Comparison of ENCODE assay signal across 14 cellular contexts in genomic region chr6:133854167-133854632, GRCh38. TPM values are rescaled to one million over a fixed set of nuclear protein-coding genes. Genes with fewer than 3 reads are reported as not detected.
DNase-seq lines count a peak whose midpoint lies in the region; ATAC-seq, FAIRE-seq and TF ChIP-seq lines count a peak whose summit lies in the region.
"Had no signal": no experiment of that assay in that cellular context is flagged by ENCODE, and none has a peak within 500 bp of the region (broad histone marks: within the 10 kb centered on the region; RNA-seq: fewer than 3 reads in every experiment).

No MANE protein-coding gene starts in this region.

- H3K4me3 ChIP-seq in AG04449 (ENCODE audit: low read depth, low read length) (peak overlapping the region; percentile 42), H7 (ENCODE audit: insufficient read depth, low read depth, low read length) (peak overlapping the region; percentile 64), H1 (ENCODE audit: extremely low read depth in 1 of 4, insufficient read depth in 2 of 4, low read depth in 3 of 4, low read length in 4 of 4) (peak overlapping the region; percentile 62 to 71 (median 65)), mesodermal cell (ENCODE audit: extremely low read depth, insufficient read depth, low read length, poor library complexity, severe bottlenecking) (peak overlapping the region; percentile 17), stomach (peak overlapping the region in 1 of 4 donors; percentile 11)
- H3K4me3 ChIP-seq: BLaER1 treated with 17β-estradiol and CSF1 and Interleukin-3, amounts not matched to agents 10 nM and 100 nM had no signal

- POLR2A ChIA-PET in AG04449 (lab: Yijun Ruan, JAX), result no interaction called here
- POLR2A ChIA-PET in H1 (lab: Charles Lee; ENCODE audit: partially characterized antibody), result interaction anchor here (0.9 to 1.7 kb wide), 3 partner anchors 35 to 41 kb away, joined by 3 to 5 read pairs (median 5); partner anchors contain the start of gene TCF21

- no peak overlapping the region for H4K5ac ChIP-seq in H1 (ENCODE audit: insufficient read length, low read depth, low read length)

- peak overlapping the region; percentile 74 for H2AFZ ChIP-seq in H1 (ENCODE audit: low read length)

- no peak overlapping the region for H2BK120ac ChIP-seq in H1 (replicated peaks; ENCODE audit: low read depth, low read length)

- H3K36me3 ChIP-seq in H7 (replicated peaks; ENCODE audit: control insufficient read depth, insufficient read depth, low read length) (no peaks in the 10 kb centered on the region), H1 (ENCODE audit: control insufficient read depth in 2 of 4, insufficient read depth in 4 of 4, low read length in 3 of 4) (no peaks in the 10 kb centered on the region), mesodermal cell (ENCODE audit: control insufficient read depth, insufficient read depth, low read length) (no peaks in the 10 kb centered on the region), stomach (no peaks in the 10 kb centered on the region)

- peaks cover 2% of the 10 kb centered on the region for H3K9me3 Mint-ChIP-seq in Calu3 (ENCODE audit: low read depth, unreplicated experiment)

- CTCF ChIA-PET in AG04449 (lab: Yijun Ruan, JAX) (interaction anchor here (0.7 to 1.5 kb wide), 6 partner anchors 15 to 285 kb away, joined by 3 to 8 read pairs (median 3); no protein-coding TSS in a partner anchor), H1 (lab: Charles Lee; ENCODE audit: partially characterized antibody) (interaction anchor here (0.8 to 3.2 kb wide), 11 partner anchors 13 to 286 kb away, joined by 3 to 11 read pairs (median 5); no protein-coding TSS in a partner anchor), Calu3 (lab: Charles Lee) (no interaction called here)

- no peaks in the 10 kb centered on the region for H3K9me3 ChIP-seq in H1 (ENCODE audit: insufficient read depth in 2 of 2, low read depth in 1 of 2, low read length in 1 of 2)
- no peaks in the 10 kb centered on the region for H3K9me3 ChIP-seq in mesodermal cell (ENCODE audit: control insufficient read depth, low read length)
- H3K9me3 ChIP-seq in stomach, result no peaks in the 10 kb centered on the region

- no peak overlapping the region for H3K14ac ChIP-seq in H1 (ENCODE audit: insufficient read length)

- H3K27me3 Mint-ChIP-seq in Calu3 (ENCODE audit: unreplicated experiment), result no peaks in the 10 kb centered on the region

- no peak overlapping the region for H3K23ac ChIP-seq in H1 (ENCODE audit: insufficient read length)

- no peaks in the 10 kb centered on the region for H3K79me2 ChIP-seq in H1 (ENCODE audit: control insufficient read depth in 1 of 2, insufficient read depth in 2 of 2, low read length in 2 of 2)

- no peaks in the 10 kb centered on the region for H3K36me3 Mint-ChIP-seq in Calu3 (ENCODE audit: insufficient read depth, unreplicated experiment)
- H3K36me3 Mint-ChIP-seq: stimulated activated memory B cell treated with anti-CD40 and anti-IgM and Interleukin-4, amounts not matched to agents 10 μg/mL and 1 μg/mL and 100 μg/mL, for 72 hours had no signal

- DNase-seq in AG04449 (ENCODE audit: low read depth, low spot score) (no peak), H7 (peak; percentile 55), H1 (ENCODE audit: low read depth in 1 of 2, low spot score in 2 of 2) (peak in 1 of 2 experiments; percentile 57), mucosa of gallbladder (ENCODE audit: low spot score) (no peak), Calu3 (no peak), stomach (no peak)
- DNase-seq: activated CD4-positive, alpha-beta T cell treated with anti-CD3 and anti-CD28 coated beads for 4 hours; EL; PC-3; stimulated activated CD4-positive, alpha-beta T cell treated with anti-CD3 and anti-CD28 coated beads, Interleukin-2, amount 100 ng/mL, for 48 hours had no signal

- peaks cover 9% of the 10 kb centered on the region for H3K23me2 ChIP-seq in H1 (ENCODE audit: low read depth, low read length)

- H4K20me1 ChIP-seq in H1 (replicated peaks in 1 of 2; ENCODE audit: control insufficient read depth in 1 of 2, insufficient read depth in 2 of 2, low read length in 2 of 2), result no peaks in the 10 kb centered on the region
- H4K20me1 ChIP-seq: BLaER1 treated with 17β-estradiol and CSF1 and Interleukin-3, amounts not matched to agents 10 nM and 100 nM had no signal

- no peaks in the 10 kb centered on the region for H3K79me1 ChIP-seq in H1 (ENCODE audit: low read depth, low read length)

- intact Hi-C loops in Calu3 (cut with micrococcal nuclease; ENCODE audit: unreplicated experiment), result no loop called here
- intact Hi-C loops in stomach (cut with DNase I; ENCODE audit: low total_unique reads), result no loop called here

- 4% methylated on average over 17 of the region's 17 CpGs; no CpG with 5 or more reads in 1 of the 2 experiments for WGBS in H1 (ENCODE audit: extremely low coverage in 1 of 2, insufficient coverage in 1 of 2, insufficient read length in 1 of 2, insufficient replicate concordance in 2 of 2, low coverage in 1 of 2, low lambda C conversion rate in 2 of 2, missing lambda C conversion rate in 1 of 2), 2 experiments
- 2% methylated on average over 10 of the region's 17 CpGs for WGBS in mesodermal cell (ENCODE audit: insufficient coverage in 2 of 2), 2 experiments
- 25 to 36% (median 28%) methylated on average over 17 of the region's 17 CpGs for WGBS in stomach, 5 donors

- H2AK5ac ChIP-seq in H1 (ENCODE audit: low read depth, low read length), result no peak overlapping the region

- no peak overlapping the region for H2BK15ac ChIP-seq in H1 (ENCODE audit: low read length)

- no peak overlapping the region for H2BK20ac ChIP-seq in H1 (ENCODE audit: low read length)

- H3K56ac ChIP-seq in H1 (replicated peaks; ENCODE audit: insufficient read length, low read depth, low read length), result no peak overlapping the region

- H3K4me1 Mint-ChIP-seq in Calu3 (ENCODE audit: low read depth, unreplicated experiment), result no peaks in the 10 kb centered on the region

- no peak overlapping the region for H3K4ac ChIP-seq in H1 (replicated peaks; ENCODE audit: insufficient read length, low read depth, low read length)

- H4K8ac ChIP-seq in H1 (ENCODE audit: extremely low read depth, insufficient read depth, low read length), result no peak overlapping the region

- H2BK5ac ChIP-seq in H1 (ENCODE audit: low read depth, low read length), result no peak overlapping the region

- no peak for TF ChIP-seq POLR2A in H1 (IDR thresholded peaks at IDR 0.05; ENCODE audit: control extremely low read depth in 1 of 2, low read depth in 2 of 2, low read length in 2 of 2)
- no peak for TF ChIP-seq POLR2A in stomach (IDR thresholded peaks at IDR 0.05)

- peak overlapping the region in 3 of 4 experiments; percentile 25 to 34 (median 29); a peak in 3 of 7 replicates for H3K9ac ChIP-seq in H1 (replicated peaks in 1 of 4; ENCODE audit: extremely low read depth in 1 of 4, low read depth in 3 of 4, low read length in 3 of 4)
- H3K9ac ChIP-seq: BLaER1 treated with 17β-estradiol and CSF1 and Interleukin-3, amounts not matched to agents 10 nM and 100 nM had no signal

- peak overlapping the region; percentile 93 to 96 for H3K4me2 ChIP-seq in H1 (ENCODE audit: insufficient read depth in 1 of 2, low read depth in 2 of 2, low read length in 2 of 2)
- H3K4me2 ChIP-seq: BLaER1 treated with 17β-estradiol and CSF1 and Interleukin-3, amounts not matched to agents 10 nM and 100 nM had no signal

- H3K4me1 ChIP-seq in H1 (replicated peaks in 1 of 4; ENCODE audit: control insufficient read depth in 3 of 4, insufficient read depth in 4 of 4, low read length in 3 of 4) (peaks cover 0 to 9% (median 2%) of the 10 kb centered on the region in 4 experiments; a peak in 4 of 7 replicates), mesodermal cell (ENCODE audit: control insufficient read depth, insufficient read depth, low read length, poor library complexity, severe bottlenecking) (no peaks in the 10 kb centered on the region), stomach (peaks cover 0 to 10% (median 7%) of the 10 kb centered on the region in 4 donors)
- H3K4me1 ChIP-seq: BLaER1 treated with 17β-estradiol and CSF1 and Interleukin-3, amounts not matched to agents 10 nM and 100 nM had no signal

- H2BK12ac ChIP-seq in H1 (ENCODE audit: low read depth, low read length), result peak overlapping the region; percentile 72; the same call in 1 of the 2 replicates

- H3K27me3 ChIP-seq in H7 (ENCODE audit: control insufficient read depth, insufficient read depth, low read length) (peaks cover 41% of the 10 kb centered on the region), H1 (replicated peaks in 1 of 4; ENCODE audit: control insufficient read depth in 3 of 4, extremely low read depth in 1 of 4, insufficient read depth in 3 of 4, low read length in 3 of 4) (peaks cover 2 to 34% (median 23%) of the 10 kb centered on the region in 4 experiments), stomach (peaks cover 0 to 55% (median 28%) of the 10 kb centered on the region in 3 donors)

- no peak for TF ChIP-seq EP300 in H1 (IDR thresholded peaks at IDR 0.05; ENCODE audit: borderline replicate concordance in 1 of 2, low read depth in 2 of 2, low read length in 2 of 2)
- TF ChIP-seq EP300 in stomach (IDR thresholded peaks at IDR 0.05), result no peak

- BruUV-seq in Calu3 (replicated peaks; lab: Mats Ljungman, UMichigan), result no TSS peak

- FAIRE-seq in H1 (lab: Jason Lieb, UNC), result peak; percentile 7

- H4K91ac ChIP-seq in H1 (replicated peaks; ENCODE audit: insufficient read length, low read length), result no peak overlapping the region

- H3K27ac Mint-ChIP-seq in Calu3 (ENCODE audit: unreplicated experiment), result no peak overlapping the region
- H3K27ac Mint-ChIP-seq: stimulated activated memory B cell treated with anti-CD40 and anti-IgM and Interleukin-4, amounts not matched to agents 10 μg/mL and 1 μg/mL and 100 μg/mL, for 72 hours had no signal

- ATAC-seq in GM18502 (IDR thresholded peaks at IDR 0.05; ENCODE audit: poor library complexity, unreplicated experiment), result no peak
- ATAC-seq: PC-3 had no signal

- TF ChIP-seq CTCF in AG04449 (IDR thresholded peaks at IDR 0.05; ENCODE audit: insufficient read depth, low read length, missing control alignments), result no peak
- TF ChIP-seq CTCF in H1 (IDR thresholded peaks at IDR 0.05; ENCODE audit: control extremely low read depth in 1 of 3, insufficient read depth in 1 of 3, low read depth in 1 of 3, low read length in 3 of 3), result no peak
- no peak for TF ChIP-seq CTCF in Calu3 (IDR thresholded peaks at IDR 0.05; ENCODE audit: unreplicated experiment)
- no peak for TF ChIP-seq CTCF in stomach (IDR thresholded peaks at IDR 0.05)

- no peak; a peak in 1 of 4 replicates for TF ChIP-seq RAD21 in H1 (IDR thresholded peaks at IDR 0.05 in 1 of 2, conservative IDR thresholded peaks at IDR 0.05 in 1 of 2; ENCODE audit: low read depth in 2 of 2, low read length in 2 of 2)

- no peak overlapping the region for H3K4me3 Mint-ChIP-seq in Calu3 (ENCODE audit: low read depth, unreplicated experiment)
- H3K4me3 Mint-ChIP-seq: stimulated activated memory B cell treated with anti-CD40 and anti-IgM and Interleukin-4, amounts not matched to agents 10 μg/mL and 1 μg/mL and 100 μg/mL, for 72 hours had no signal

- H3K18ac ChIP-seq in H1 (ENCODE audit: extremely low read depth, low read length), result no peak overlapping the region

- no peak overlapping the region for H3K27ac ChIP-seq in H1 (ENCODE audit: low read depth, low read length)
- no peak overlapping the region for H3K27ac ChIP-seq in mesodermal cell (ENCODE audit: low read depth, low read length, severe bottlenecking)
- no peak overlapping the region for H3K27ac ChIP-seq in stomach
- H3K27ac ChIP-seq: BLaER1 treated with 17β-estradiol and CSF1 and Interleukin-3, amounts not matched to agents 10 nM and 100 nM had no signal

RNA-seq across cellular contexts. Expression of gene TCF21, which starts 34.7 kb away (rescaled TPM):
- 0.03 TPM in 1 of 2 replicates, not detected in the other for total RNA-seq in H7 (2014; rRNA removed; shearing (Covaris generic))
- 0.09 TPM in 1 of 2 replicates, not detected in the other for total RNA-seq in H1 (2021; fragmentation: NEBNext Ultra II Directional; extraction: Animal tissue kit (Norgen Biotek cat#: 25700))
- 0.05 and 0.06 TPM in 2 replicates for polyA plus RNA-seq in H1 (2011; rRNA removed)
- polyA plus RNA-seq in H1 (2011; cell fraction: cytosol; rRNA removed), result 0.09 TPM
- 0.04 TPM for polyA plus RNA-seq in H1 (2011; cell fraction: nucleus; rRNA removed)
- polyA plus RNA-seq in H1 (2012, experiment 1 of 2), result 0.05 to 0.09 TPM (median 0.08 TPM) in 3 of 4 replicates, not detected in the other
- polyA plus RNA-seq in H1 (2012, experiment 2 of 2), result 0.10 TPM
- 0.06 TPM for polyA plus RNA-seq in H1 (2013, experiment 1 of 2)
- 0.06 TPM for polyA plus RNA-seq in H1 (2013, experiment 2 of 2)
- 0.05 and 0.13 TPM in 2 replicates for polyA minus RNA-seq in H1 (2011; rRNA and poly(A)+ RNA removed)
- polyA minus RNA-seq in H1 (2011; cell fraction: cytosol; rRNA and poly(A)+ RNA removed), result not detected
- polyA minus RNA-seq in H1 (2011; cell fraction: nucleus; rRNA and poly(A)+ RNA removed), result not detected
- 9.1 TPM for polyA plus RNA-seq in mesodermal cell (2013, experiment 1 of 2)
- polyA plus RNA-seq in mesodermal cell (2013, experiment 2 of 2), result 9.4 TPM
- 10.9 TPM for total RNA-seq in mucosa of gallbladder
- total RNA-seq in Calu3 (2022), result not detected in 2 replicates
- total RNA-seq in stomach, result 10 to 100 TPM; 10.6 to 26.6 (median 15.6) TPM
- polyA plus RNA-seq in stomach, result 10 to 100 TPM in 2 of 3 donors, 1 to 10 TPM in 1; 3.2 to 43.0 (median 31.8) TPM
- total RNA-seq: PC-3 had no signal

Comparison
In these comparisons a context has a peak if more than half of its experiments do, and no peak if none do; other contexts are left out.
1. RNA of gene TCF21, which starts 34.7 kb away (total RNA-seq): 10.6 to 26.6 TPM in stomach and 10.9 TPM in mucosa of gallbladder (single experiment); 0.09 TPM in H1, 0.03 TPM in H7 and not detected in Calu3; every median in the first group is over 10 times any median in the second.